7 cellular contexts compared by ENCODE assay signal in genomic region chr12:93982847-93983315, GRCh38.
DNase-seq lines count a peak whose midpoint lies in the region; ATAC-seq lines count a peak whose summit lies in the region.

No MANE protein-coding gene starts in this region.

- no peaks in the 10 kb centered on the region for H3K27me3 ChIP-seq in adipocyte (replicated peaks; ENCODE audit: control insufficient read depth, insufficient read depth, low read length)

- ATAC-seq in GM18511 (IDR thresholded peaks at IDR 0.05; ENCODE audit: unreplicated experiment) (no peak), Right ventricle myocardium superior (ENCODE audit: poor library complexity) (no peak), GM18519 (IDR thresholded peaks at IDR 0.05; ENCODE audit: low FRiP score, unreplicated experiment) (no peak)

- peaks cover 25% of the 10 kb centered on the region for H3K4me1 ChIP-seq in adipocyte (ENCODE audit: control insufficient read depth, insufficient read depth, low read length)

- H3K9ac ChIP-seq in adipocyte (ENCODE audit: low read length): no peak overlapping the region

- no peaks in the 10 kb centered on the region for H3K36me3 ChIP-seq in adipocyte (ENCODE audit: control insufficient read depth, insufficient read depth, low read length, severe bottlenecking)

- peaks cover 2% of the 10 kb centered on the region for H3K9me3 ChIP-seq in adipocyte (ENCODE audit: control insufficient read depth, low read length)

- intact Hi-C loops in Right ventricle myocardium superior (cut with DNase I): loop anchor here (10.0 kb wide), 2 partner anchors 112 to 478 kb away; no protein-coding TSS in a partner anchor

- DNase-seq in GM04503 (ENCODE audit: low read depth) (peak; percentile 62), NCI-H1417 (lab: John Stamatoyannopoulos, UW) (peak; percentile 28 to 91 (median 70)), adipocyte (ENCODE audit: low read depth) (peak; percentile 65), occipital lobe (lab: John Stamatoyannopoulos, UW) (peak; percentile 26), Right ventricle myocardium superior (no peak)

- H3K4me3 ChIP-seq in adipocyte (ENCODE audit: low read length): no peak overlapping the region
